1 cellular context compared by ENCODE assay signal in genomic region chr12:46357438-46358324, GRCh38.
TF ChIP-seq lines count a peak whose summit lies in the region.

No MANE protein-coding gene starts in this region.

TF ChIP-seq in WTC11, 78 proteins besides CTCF, POLR2A, EP300 and RAD21 (continued from another document):
- TF ChIP-seq MAX (CRISPR knock-in tag; IDR thresholded peaks at IDR 0.05) = no peak
- peak; percentile 96 for TF ChIP-seq NFATC4 (CRISPR knock-in tag; IDR thresholded peaks at IDR 0.05)
- peak; percentile 86 for TF ChIP-seq JAZF1 (CRISPR knock-in tag; IDR thresholded peaks at IDR 0.05)
- peak; percentile 96 for TF ChIP-seq ERG (CRISPR knock-in tag; IDR thresholded peaks at IDR 0.05)
- 0 out of 2 replicates have a peak, but pooled peaks have one; percentile 64 for TF ChIP-seq SOX15 (CRISPR knock-in tag; IDR thresholded peaks at IDR 0.05)
- no peak for TF ChIP-seq NR3C1 (CRISPR knock-in tag; conservative IDR thresholded peaks at IDR 0.05; ENCODE audit: low read depth)
- TF ChIP-seq ZNF532 (CRISPR knock-in tag; IDR thresholded peaks at IDR 0.05; ENCODE audit: borderline replicate concordance) = peak; percentile 96
